In the genomic region with DNA sequence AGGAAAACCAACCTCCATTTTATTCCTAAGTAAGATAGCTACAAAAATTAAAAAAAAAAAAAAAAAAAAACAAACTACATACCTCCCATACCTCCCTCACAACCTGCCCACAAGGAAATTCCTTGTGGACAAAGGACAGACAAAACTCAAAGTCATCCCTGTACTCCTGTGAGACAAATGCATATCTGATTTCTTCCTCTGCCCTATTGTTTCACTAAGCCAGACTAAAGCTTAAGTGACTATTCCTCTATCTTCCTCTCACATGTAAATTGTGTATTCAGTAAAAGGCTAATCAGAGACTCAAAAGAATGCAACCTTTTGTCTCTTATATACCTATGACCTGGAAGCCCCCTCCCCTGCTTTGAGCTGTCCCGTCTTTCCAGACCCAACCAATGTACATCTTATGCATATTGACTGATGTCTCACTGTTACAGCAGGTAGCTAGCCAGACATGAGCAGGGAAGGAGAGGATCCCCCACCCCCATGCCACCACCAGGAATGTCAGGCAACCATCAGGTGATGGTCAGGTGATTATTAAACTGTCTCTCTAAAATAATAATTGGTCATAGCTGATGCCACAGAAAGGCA, we compare ENCODE assay signal across 18 cellular contexts.
DNase-seq lines count a peak whose midpoint lies in the region; ATAC-seq and TF ChIP-seq lines count a peak whose summit lies in the region.
"Had no signal": no experiment of that assay in that cellular context is flagged by ENCODE, and none has a peak within 500 bp of the region (broad histone marks: within the 10 kb centered on the region; RNA-seq: fewer than 3 reads in every experiment).

No MANE protein-coding gene starts in this region.

- no peak for TF ChIP-seq CTCF in osteoblast (IDR thresholded peaks at IDR 0.05; ENCODE audit: extremely low read depth, low read depth, low read length)

- no peak overlapping the region for H3K27ac ChIP-seq in osteoblast (ENCODE audit: low read depth, low read length)
- H3K27ac ChIP-seq: A549 had no signal

- no peaks in the 10 kb centered on the region for H4K20me1 ChIP-seq in osteoblast (ENCODE audit: insufficient read depth, low read length)

- peak; percentile 2 for DNase-seq in Daoy (ENCODE audit: low read depth)
- peak; percentile 23 to 42 for DNase-seq in HAP-1 (ENCODE audit: low spot score in 2 of 2)
- peak; percentile 26 for DNase-seq in astrocyte of the hippocampus (ENCODE audit: low read depth, low spot score)
- DNase-seq in osteoblast (ENCODE audit: insufficient read length, low spot score, missing footprints) = peak; percentile 18
- no peak for DNase-seq in MG63
- DNase-seq in LoVo (ENCODE audit: low spot score) = no peak
- DNase-seq in retina = no peak
- DNase-seq: COR-L47, DMS153, NCI-H1105, NCI-H1694 treated with DMSO at 0.1 percent for 48 hours, NCI-H2171 treated with DMSO at 0.1 percent for 48 hours, NCI-H510A, RPMI8226, SW 1271 had no signal

- H3K4me1 ChIP-seq in HAP-1 = peaks cover 3% of the 10 kb centered on the region
- peaks cover 7% of the 10 kb centered on the region for H3K4me1 ChIP-seq in osteoblast (ENCODE audit: insufficient read depth, low read length)
- H3K4me1 ChIP-seq: A549 had no signal

- no peaks in the 10 kb centered on the region; the same call in 1 of the 2 replicates for H3K9me3 ChIP-seq in HAP-1
- no peaks in the 10 kb centered on the region for H3K9me3 ChIP-seq in osteoblast (ENCODE audit: low read depth, low read length)
- H3K9me3 ChIP-seq in MG63 = peaks cover 25% of the 10 kb centered on the region

- H3K36me3 ChIP-seq in HAP-1 (replicated peaks) (no peaks in the 10 kb centered on the region), osteoblast (ENCODE audit: insufficient read depth, low read length) (peaks cover 11% of the 10 kb centered on the region), MG63 (peaks cover 14% of the 10 kb centered on the region)

- H3K4me2 ChIP-seq in osteoblast (ENCODE audit: insufficient read depth, low read length) = no peak overlapping the region
- H3K4me2 ChIP-seq: A549 had no signal

- H3K4me3 ChIP-seq in HAP-1 (no peak overlapping the region), osteoblast (ENCODE audit: insufficient read depth, low read length) (no peak overlapping the region), MG63 (no peak overlapping the region)
- H3K4me3 ChIP-seq: A549, K562 had no signal

- no peaks in the 10 kb centered on the region for H3K79me2 ChIP-seq in osteoblast (ENCODE audit: insufficient read depth, low read length)

- H2AFZ ChIP-seq in osteoblast (ENCODE audit: low read length) = no peak overlapping the region

- H3K27me3 ChIP-seq in HAP-1 (ENCODE audit: low read depth) = no peaks in the 10 kb centered on the region
- H3K27me3 ChIP-seq in osteoblast (ENCODE audit: insufficient read depth, low read length) = no peaks in the 10 kb centered on the region
- H3K27me3 ChIP-seq in MG63 = no peaks in the 10 kb centered on the region

- no peak for ATAC-seq in HG03460 (IDR thresholded peaks at IDR 0.05; ENCODE audit: unreplicated experiment)
- ATAC-seq: A549, K562 had no signal

- in situ Hi-C loops in HAP-1 (cut with MboI; ENCODE audit: low sequenced_read_pairs) = no loop called here

Comparison
In these comparisons a context has a peak if more than half of its experiments do, and no peak if none do; other contexts are left out.
1. DNase-seq: peak in Daoy (single experiment), HAP-1 (2 of 2), astrocyte of the hippocampus (single experiment) and osteoblast (single experiment); none in MG63 (single experiment), LoVo (single experiment) and retina (single experiment).